Comparison of ENCODE assay signal across 19 cellular contexts in genomic region chr18:34808389-34808788, GRCh38.
"Had no signal": no experiment of that assay in that cellular context is flagged by ENCODE, and none has a peak within 500 bp of the region (broad histone marks: within the 10 kb centered on the region; RNA-seq: fewer than 3 reads in every experiment).

No MANE protein-coding gene starts in this region.

- ATAC-seq: activated CD4-positive, alpha-beta T cell treated with anti-CD3 and anti-CD28 coated beads for 36 hours; foreskin keratinocyte; left lung; WTC11 had no signal

- H3K4me1 Mint-ChIP-seq: activated naive CD4-positive, alpha-beta T cell treated with anti-CD3 and anti-CD28 coated beads, Interleukin-2, amount 50 U/mL, for 24 hours had no signal

- H3K27ac ChIP-seq: epithelial cell of prostate, foreskin keratinocyte, left lung, transverse colon had no signal

- H3K9me3 ChIP-seq: ascending aorta, left lung, transverse colon had no signal

- DNase-seq: activated CD4-positive, alpha-beta T cell treated with anti-CD3 and anti-CD28 coated beads for 36 hours; activated CD4-positive, alpha-beta T cell treated with anti-CD3 and anti-CD28 coated beads, Interleukin-2, amount 50 U/mL, for 48 hours; activated gamma-delta T cell; dermis blood vessel endothelial cell; foreskin keratinocyte; left lung; occipital lobe; posterior cingulate gyrus; stimulated activated CD4-positive, alpha-beta T cell treated with anti-CD3 and anti-CD28 coated beads, Interleukin-12 subunit alpha, Interleukin-12 subunit beta, amount 100 ng/mL, for 4 hours; stimulated activated CD4-positive, alpha-beta T cell treated with anti-CD3 and anti-CD28 coated beads, Interleukin-1b, Interleukin-23, amount 100 ng/mL, for 48 hours; stimulated activated naive CD4-positive, alpha-beta T cell treated with Interleukin-2 at 50 U/mL for 16 hours; transverse colon had no signal

- H3K4me1 ChIP-seq: foreskin keratinocyte, left lung, transverse colon had no signal

- H3K27me3 ChIP-seq: ascending aorta, left lung, transverse colon had no signal

- H3K36me3 Mint-ChIP-seq: activated naive CD4-positive, alpha-beta T cell treated with anti-CD3 and anti-CD28 coated beads, Interleukin-2, amount 50 U/mL, for 24 hours; WTC11 had no signal

- H3K27ac Mint-ChIP-seq: activated CD4-positive, alpha-beta T cell treated with anti-CD3 and anti-CD28 coated beads for 36 hours; activated naive CD4-positive, alpha-beta T cell treated with anti-CD3 and anti-CD28 coated beads, Interleukin-2, amount 50 U/mL, for 24 hours; T-helper 2 cell treated with Interferon-gamma antibody and Interleukin-4, amounts not matched to agents 5 μg/mL and 100 μg/mL, for 36 hours; WTC11 had no signal

- H3K4me3 Mint-ChIP-seq: activated CD4-positive, alpha-beta T cell treated with anti-CD3 and anti-CD28 coated beads for 36 hours; activated naive CD4-positive, alpha-beta T cell treated with anti-CD3 and anti-CD28 coated beads, Interleukin-2, amount 50 U/mL, for 24 hours; T-helper 2 cell treated with Interferon-gamma antibody and Interleukin-4, amounts not matched to agents 5 μg/mL and 100 μg/mL, for 36 hours; WTC11 had no signal

- H3K36me3 ChIP-seq: left lung, transverse colon had no signal

- FAIRE-seq: keratinocyte, TTC549 had no signal

- H3K4me3 ChIP-seq: ascending aorta, left lung, transverse colon had no signal

- H3K9me3 Mint-ChIP-seq: activated naive CD4-positive, alpha-beta T cell treated with anti-CD3 and anti-CD28 coated beads, Interleukin-2, amount 50 U/mL, for 24 hours; T-helper 2 cell treated with Interferon-gamma antibody and Interleukin-4, amounts not matched to agents 5 μg/mL and 100 μg/mL, for 36 hours; WTC11 had no signal
